Comparison of ENCODE assay signal across 33 cellular contexts in the genomic region with DNA sequence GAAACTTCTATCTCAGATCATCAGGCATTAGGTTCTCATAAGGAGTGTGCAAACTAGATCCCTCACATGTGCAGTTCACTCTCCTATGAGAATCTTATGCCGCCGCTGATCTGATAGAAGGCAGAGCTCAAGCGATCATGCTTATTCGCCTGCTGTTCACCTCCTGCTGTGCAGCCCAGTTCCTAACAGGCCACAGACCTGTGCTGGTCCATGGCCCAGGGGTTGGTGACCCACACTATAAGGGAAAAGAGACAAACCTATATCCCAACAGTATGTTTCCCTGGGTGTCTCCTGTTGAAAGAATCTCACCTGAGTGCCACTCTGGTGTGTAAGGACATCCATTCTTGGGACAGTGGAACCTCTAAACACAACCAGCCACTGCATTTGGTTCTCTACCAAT.
"Had no signal": no experiment of that assay in that cellular context is flagged by ENCODE, and none has a peak within 500 bp of the region (broad histone marks: within the 10 kb centered on the region; RNA-seq: fewer than 3 reads in every experiment).

No MANE protein-coding gene starts in this region.

- H3K4me3 ChIP-seq: MG63 had no signal

- DNase-seq: Karpas-422, Kasumi-1, MG63, MM.1S, MV-4-11, NCI-H1048, NCI-H1092, NCI-H1092 treated with DMSO at 0.1 percent for 48 hours, NCI-H1105, NCI-H1105 treated with DMSO at 0.1 percent for 48 hours, NCI-H1417 treated with DMSO at 0.1 percent for 48 hours, NCI-H1436, NCI-H1436 treated with DMSO at 0.1 percent for 48 hours, NCI-H146, NCI-H1694, NCI-H1694 treated with DMSO at 0.1 percent for 48 hours, NCI-H187, NCI-H187 treated with DMSO at 0.1 percent for 48 hours, NCI-H1930, NCI-H2029, NCI-H2029 treated with DMSO at 0.1 percent for 48 hours, NCI-H2081, NCI-H2081 treated with DMSO at 0.1 percent for 48 hours, NCI-H2107, NCI-H2171, NCI-H2171 treated with DMSO at 0.1 percent for 48 hours, NCI-H2227 treated with DMSO at 0.1 percent for 48 hours, NCI-H226, NCI-H345, NCI-H446, NCI-H446 treated with DMSO at 0.1 percent for 48 hours, NCI-H510A had no signal

- H3K36me3 ChIP-seq: MG63 had no signal

- H3K27me3 ChIP-seq: MG63 had no signal

- H3K9me3 ChIP-seq: MG63 had no signal

- H3K27ac ChIP-seq: KMS-11 had no signal
